In the genomic region with DNA sequence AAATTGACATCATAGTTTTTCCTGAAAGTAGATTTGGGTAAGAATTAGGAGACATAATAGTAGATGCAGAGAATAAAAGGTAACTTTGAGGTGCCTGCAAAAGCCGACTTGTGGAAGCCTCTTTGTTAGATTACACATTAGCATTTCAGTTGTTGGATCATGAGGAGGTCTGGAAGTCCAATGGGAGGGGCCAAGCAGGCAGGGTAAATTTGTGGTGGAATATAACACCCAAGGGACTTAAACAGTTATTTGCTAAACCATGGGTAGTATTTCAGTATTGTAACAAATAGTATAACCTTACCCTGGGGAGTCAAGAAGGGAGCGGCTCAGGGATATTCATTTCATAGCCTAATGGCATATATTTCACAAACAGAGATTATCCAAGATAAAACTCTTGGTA, we compare ENCODE assay signal across 23 cellular contexts.
A peak's percentile ranks its signal among the peaks of the same experiment; 100 is the strongest.
DNase-seq lines count a peak whose midpoint lies in the region; ATAC-seq, FAIRE-seq and TF ChIP-seq lines count a peak whose summit lies in the region.
"Had no signal": no experiment of that assay in that cellular context is flagged by ENCODE, and none has a peak within 500 bp of the region (broad histone marks: within the 10 kb centered on the region; RNA-seq: fewer than 3 reads in every experiment).

No MANE protein-coding gene starts in this region.

- intact Hi-C loops in left colon (cut with DNase I, micrococcal nuclease) (no loop called here), gastrocnemius medialis (cut with DNase I; ENCODE audit: low total_unique reads) (no loop called here)

- ATAC-seq in left colon (no peak), HG02588 (IDR thresholded peaks at IDR 0.05; ENCODE audit: unreplicated experiment) (no peak), gastrocnemius medialis (no peak)
- ATAC-seq: K562 had no signal

- H3K9me3 ChIP-seq in BLaER1, result no peaks in the 10 kb centered on the region
- no peaks in the 10 kb centered on the region for H3K9me3 ChIP-seq in gastrocnemius medialis
- H3K9me3 ChIP-seq: BE2C had no signal

- peak; percentile 59 for FAIRE-seq in GM19239 (lab: Jason Lieb, UNC)
- FAIRE-seq: A204.1, GM12892, GM18507, H1, HTR-8/SVneo, K562 had no signal

- no peak overlapping the region for H3K9ac ChIP-seq in BLaER1

- no peak for DNase-seq in GM19239 (ENCODE audit: insufficient read length, low spot score)
- DNase-seq in LHCN-M2 (ENCODE audit: low read depth), result peak; percentile 0
- peak; percentile 21 for DNase-seq in fibroblast of gingiva (ENCODE audit: low read depth)
- DNase-seq in left colon, result no peak
- no peak for DNase-seq in gastrocnemius medialis
- DNase-seq: ACHN; BE2C; CD4-positive, alpha-beta memory T cell; DMS153; DMS79; GDM1; HCEC 1CT; HFFc6; IMR-90 had no signal

- peak overlapping the region; percentile 41 for H3K4me2 ChIP-seq in BLaER1

- in situ Hi-C loops in gastrocnemius medialis (cut with MboI; ENCODE audit: low sequenced_read_pairs in 4 of 4), result no loop called here

- no peak overlapping the region for H3K27ac ChIP-seq in BLaER1
- H3K27ac ChIP-seq in gastrocnemius medialis, result no peak overlapping the region
- H3K27ac ChIP-seq: C4-2B had no signal

- H4K20me1 ChIP-seq in BLaER1, result no peaks in the 10 kb centered on the region

- H3K27me3 ChIP-seq in BLaER1, result peaks cover 70% of the 10 kb centered on the region
- H3K27me3 ChIP-seq in gastrocnemius medialis, result peaks cover 0 to 4% (median 0%) of the 10 kb centered on the region in 3 donors
- H3K27me3 ChIP-seq: BE2C had no signal

- H3K36me3 ChIP-seq in BLaER1, result no peaks in the 10 kb centered on the region
- H3K36me3 ChIP-seq in gastrocnemius medialis, result no peaks in the 10 kb centered on the region
- H3K36me3 ChIP-seq: BE2C had no signal

- H3K4me3 ChIP-seq in BLaER1 (no peak overlapping the region), gastrocnemius medialis (no peak overlapping the region)
- H3K4me3 ChIP-seq: K562 had no signal

- no peak for TF ChIP-seq CTCF in gastrocnemius medialis (IDR thresholded peaks at IDR 0.05 in 4 of 5, conservative IDR thresholded peaks at IDR 0.05 in 1 of 5)

- no peak for TF ChIP-seq POLR2A in gastrocnemius medialis (IDR thresholded peaks at IDR 0.05)

- H3K4me1 ChIP-seq in BLaER1 (peaks cover 23% of the 10 kb centered on the region), gastrocnemius medialis (no peaks in the 10 kb centered on the region)
- H3K4me1 ChIP-seq: BE2C had no signal

Comparison
In these comparisons a context has a peak if more than half of its experiments do, and no peak if none do; other contexts are left out.
1. DNase-seq: peak in LHCN-M2 (single experiment) and fibroblast of gingiva (single experiment); none in GM19239 (single experiment), left colon (0 of 2) and gastrocnemius medialis (0 of 2).